In the genomic region with DNA sequence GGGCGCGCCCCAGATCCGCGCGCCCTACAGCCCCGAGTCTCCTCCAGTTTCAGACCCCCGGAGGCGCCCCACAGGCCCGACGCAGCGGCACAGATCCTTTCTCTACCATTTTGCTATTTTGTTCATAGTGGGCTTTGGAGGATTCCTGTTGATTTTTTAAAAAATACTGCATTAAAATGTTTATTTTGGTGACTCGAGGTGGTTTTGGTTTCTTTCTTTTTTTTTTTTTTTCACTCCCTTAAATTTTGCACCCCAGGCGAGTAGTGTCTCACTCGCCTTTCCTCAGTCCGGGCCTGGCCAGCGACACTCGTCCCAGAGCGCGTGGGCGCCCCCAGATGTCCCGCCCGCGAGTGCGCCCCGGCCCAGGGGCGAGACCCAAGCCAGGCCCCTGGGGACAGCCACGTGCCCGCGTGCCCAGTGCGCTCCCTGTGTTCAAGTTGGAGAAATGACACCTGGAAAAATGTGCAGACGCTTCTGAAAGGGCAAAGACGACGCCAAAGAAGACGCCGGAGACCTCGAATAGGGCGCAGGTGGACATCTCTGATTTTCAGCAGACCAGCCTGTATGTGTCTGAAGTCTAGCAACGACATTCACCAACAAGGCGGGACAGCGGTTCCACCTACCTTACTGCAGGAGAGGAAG, we compare ENCODE assay signal across 8 cellular contexts. TPM values are rescaled to one million over a fixed set of nuclear protein-coding genes. Genes with fewer than 3 reads are reported as not detected.
DNase-seq lines count a peak whose midpoint lies in the region; ATAC-seq and TF ChIP-seq lines count a peak whose summit lies in the region.

No MANE protein-coding gene starts in this region.

- peak overlapping the region; percentile 91 for H3K4me3 ChIP-seq in coronary artery

- peak overlapping the region; percentile 95 for H3K27ac ChIP-seq in coronary artery

- TF ChIP-seq CTCF in AG09319 (IDR thresholded peaks at IDR 0.05; ENCODE audit: low read depth, low read length), result peak; percentile 7
- peak; percentile 21 for TF ChIP-seq CTCF in coronary artery (IDR thresholded peaks at IDR 0.05)

- DNase-seq in AG09319 (ENCODE audit: extremely low read depth, low read depth) (no peak), Kasumi-1 (lab: John Stamatoyannopoulos, UW) (peak; percentile 40 to 64), SHP77 treated with DMSO at 0.1 percent for 48 hours (lab: John Stamatoyannopoulos, UW) (peak; percentile 12), coronary artery (ENCODE audit: low spot score) (peak; percentile 89), left lobe of liver (ENCODE audit: low spot score) (peak; percentile 85)
- peak; percentile 21 to 57 for DNase-seq in stimulated activated CD4-positive, alpha-beta T cell treated with anti-CD3 and anti-CD28 coated beads, Interleukin-2, amount 100 ng/mL, for 24 hours

- ATAC-seq in GM18505 (IDR thresholded peaks at IDR 0.05; ENCODE audit: unreplicated experiment) (no peak), left lobe of liver (peak; percentile 75), HG02840 (IDR thresholded peaks at IDR 0.05; ENCODE audit: low FRiP score, unreplicated experiment) (no peak)

- peak; percentile 51 for TF ChIP-seq POLR2A in GM18505 (IDR thresholded peaks at IDR 0.05; ENCODE audit: borderline replicate concordance, extremely low read depth, insufficient read depth, insufficient read length)

RNA-seq across cellular contexts. Expression of a gene that starts 0.5 kb away (rescaled TPM):
- 96.4 TPM for total RNA-seq in left lobe of liver

RNA-seq across cellular contexts. Expression of a gene that starts 54.0 kb away (rescaled TPM):
- 16.4 TPM for total RNA-seq in left lobe of liver
